In the genomic region with DNA sequence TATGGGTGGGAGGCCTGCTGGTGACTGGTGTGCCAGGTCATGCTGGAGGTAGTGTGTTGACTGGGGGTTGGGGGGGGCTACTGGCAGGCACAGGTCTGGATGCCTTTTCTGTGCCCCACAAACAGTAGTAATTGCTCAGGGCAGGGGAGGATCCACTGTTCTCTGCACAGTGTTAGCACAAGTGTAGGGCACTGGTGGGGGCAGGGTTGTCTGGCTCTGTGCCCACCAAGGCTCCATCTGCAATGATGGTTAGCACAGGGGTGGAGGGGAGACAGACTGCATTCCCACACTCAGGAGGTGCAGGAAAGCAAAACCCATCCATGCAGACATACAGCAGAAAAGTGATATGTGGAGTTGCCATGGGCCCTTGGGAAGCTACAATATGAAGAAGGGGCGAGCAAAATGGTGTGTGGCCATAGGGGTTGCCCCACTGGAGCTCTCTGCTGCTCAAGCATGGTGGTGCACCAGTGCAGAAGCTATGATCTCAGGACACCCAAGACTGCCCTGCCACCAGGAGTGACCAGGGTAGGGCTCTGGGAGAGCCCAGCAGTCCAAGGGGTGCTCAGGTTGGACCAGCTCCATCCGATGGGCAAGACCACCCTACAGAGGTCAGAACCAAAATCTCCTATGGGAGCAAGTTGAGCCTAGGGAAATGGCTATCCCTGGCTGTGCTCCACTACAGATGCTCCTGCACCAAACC, we compare ENCODE assay signal across 18 cellular contexts.
"Had no signal": no experiment of that assay in that cellular context is flagged by ENCODE, and none has a peak within 500 bp of the region (broad histone marks: within the 10 kb centered on the region; RNA-seq: fewer than 3 reads in every experiment).

No MANE protein-coding gene starts in this region.

- H3K27ac Mint-ChIP-seq: mesothelial cell of epicardium; naive B cell; natural killer cell treated with Interleukin-12 subunit alpha and Interleukin-12 subunit beta and Interleukin-15 and Interleukin-18, amount 100 ng/mL, for 72 hours; stimulated activated naive CD8-positive, alpha-beta T cell treated with anti-CD3 and anti-CD28 coated beads, Interleukin-15, amount 100 ng/mL, for 72 hours had no signal

- H3K4me3 Mint-ChIP-seq: mesothelial cell of epicardium; naive B cell; natural killer cell treated with Interleukin-12 subunit alpha and Interleukin-12 subunit beta and Interleukin-15 and Interleukin-18, amount 100 ng/mL, for 72 hours; neural crest cell; stimulated activated naive CD8-positive, alpha-beta T cell treated with anti-CD3 and anti-CD28 coated beads, Interleukin-15, amount 100 ng/mL, for 72 hours had no signal

- DNase-seq: dorsolateral prefrontal cortex; effector CD4-positive, alpha-beta T cell; hypothalamus; mesenchymal stem cell; naive B cell; sigmoid colon; stimulated activated CD4-positive, alpha-beta T cell treated with anti-CD3 and anti-CD28 coated beads, Interleukin-4, amount 100 ng/mL, for 4 hours; stimulated activated naive CD4-positive, alpha-beta T cell; stimulated activated naive CD8-positive, alpha-beta T cell treated with anti-CD3 and anti-CD28 coated beads, Interleukin-15, amount 100 ng/mL, for 72 hours; transverse colon had no signal

- H2AFZ ChIP-seq: parathyroid adenoma had no signal

- H3K27me3 Mint-ChIP-seq: naive B cell; natural killer cell treated with Interleukin-12 subunit alpha and Interleukin-12 subunit beta and Interleukin-15 and Interleukin-18, amount 100 ng/mL, for 72 hours; stimulated activated naive CD8-positive, alpha-beta T cell treated with anti-CD3 and anti-CD28 coated beads, Interleukin-15, amount 100 ng/mL, for 72 hours had no signal

- H3K4me1 ChIP-seq: parathyroid adenoma, prostate gland, right atrium auricular region, sigmoid colon, suprapubic skin, transverse colon had no signal

- ATAC-seq: mucosa of descending colon; natural killer cell treated with Interleukin-12 subunit alpha and Interleukin-12 subunit beta and Interleukin-15 and Interleukin-18, amount 100 ng/mL, for 72 hours; stimulated activated naive CD8-positive, alpha-beta T cell treated with anti-CD3 and anti-CD28 coated beads, Interleukin-15, amount 100 ng/mL, for 72 hours had no signal

- H3K4me3 ChIP-seq: dorsolateral prefrontal cortex, mucosa of descending colon, prostate gland, right atrium auricular region, sigmoid colon, suprapubic skin, transverse colon had no signal

- H3K9ac ChIP-seq: parathyroid adenoma had no signal

- H3K27me3 ChIP-seq: dorsolateral prefrontal cortex, right atrium auricular region, sigmoid colon, suprapubic skin, transverse colon had no signal

- H3K36me3 ChIP-seq: prostate gland, right atrium auricular region, sigmoid colon, suprapubic skin, transverse colon had no signal

- H3K4me1 Mint-ChIP-seq: mesothelial cell of epicardium; naive B cell; neural crest cell; stimulated activated naive CD8-positive, alpha-beta T cell treated with anti-CD3 and anti-CD28 coated beads, Interleukin-15, amount 100 ng/mL, for 72 hours had no signal

- H3K79me2 ChIP-seq: parathyroid adenoma had no signal

- H3K9me3 ChIP-seq: prostate gland had no signal

- H3K36me3 Mint-ChIP-seq: mesothelial cell of epicardium; naive B cell; natural killer cell treated with Interleukin-12 subunit alpha and Interleukin-12 subunit beta and Interleukin-15 and Interleukin-18, amount 100 ng/mL, for 72 hours had no signal

- H3K27ac ChIP-seq: dorsolateral prefrontal cortex, parathyroid adenoma, prostate gland, right atrium auricular region, sigmoid colon, suprapubic skin, transverse colon had no signal
